Comparison of ENCODE assay signal across 8 cellular contexts in the genomic region with DNA sequence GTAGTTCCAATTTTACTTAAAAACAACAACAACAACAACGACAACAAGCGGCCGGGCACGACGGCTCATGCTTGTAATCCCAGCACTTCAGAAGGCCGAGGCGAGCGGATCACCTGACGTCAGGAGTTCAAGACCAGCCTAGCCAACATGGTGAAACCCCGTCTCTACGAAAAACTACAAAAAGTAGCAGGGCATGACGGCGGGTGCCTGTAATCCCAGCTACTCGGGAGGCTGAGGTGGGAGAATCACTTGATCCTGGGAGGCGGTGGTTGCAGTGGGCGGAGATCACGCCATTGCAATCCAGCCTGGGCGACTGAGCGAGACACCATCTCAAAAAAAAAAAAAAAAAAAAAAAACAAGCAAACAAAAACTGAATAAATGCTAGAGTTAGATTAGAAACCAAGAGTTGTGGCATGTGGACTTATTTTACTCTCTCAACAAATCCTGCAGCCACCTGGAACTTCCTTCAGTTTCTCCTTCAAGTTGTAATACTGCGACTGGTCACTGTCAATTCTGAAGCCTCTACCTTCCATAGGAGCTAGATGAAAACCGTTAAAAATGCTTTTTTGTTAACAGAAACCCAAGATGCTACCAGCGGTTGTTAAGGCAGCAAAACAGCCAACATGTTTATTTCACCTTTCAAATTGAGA. TPM values are rescaled to one million over a fixed set of nuclear protein-coding genes. Genes with fewer than 3 reads are reported as not detected.
DNase-seq lines count a peak whose midpoint lies in the region; ATAC-seq and TF ChIP-seq lines count a peak whose summit lies in the region.

No MANE protein-coding gene starts in this region.

- H3F3A ChIP-seq in DOHH2 (ENCODE audit: control insufficient read depth, insufficient read depth): peaks cover 2% of the 10 kb centered on the region; the same call in 1 of the 2 replicates

- no peaks in the 10 kb centered on the region for H3K27me3 Mint-ChIP-seq in dendritic cell treated with granulocyte-macrophage colony-stimulating factor and Interleukin-4, amounts not matched to agents 40 ng/mL and 50 ng/mL, for 4 days

- peak overlapping the region; percentile 93 for H3K4me3 Mint-ChIP-seq in dendritic cell treated with granulocyte-macrophage colony-stimulating factor and Interleukin-4, amounts not matched to agents 40 ng/mL and 50 ng/mL, for 4 days

- H3K79me2 ChIP-seq in DOHH2 (ENCODE audit: control insufficient read depth, low read length): peaks cover 68% of the 10 kb centered on the region

- peaks cover 42% of the 10 kb centered on the region for H3K36me3 Mint-ChIP-seq in dendritic cell treated with granulocyte-macrophage colony-stimulating factor and Interleukin-4, amounts not matched to agents 40 ng/mL and 50 ng/mL, for 4 days (ENCODE audit: low read depth)

- peak overlapping the region; percentile 95 for H3K27ac Mint-ChIP-seq in dendritic cell treated with granulocyte-macrophage colony-stimulating factor and Interleukin-4, amounts not matched to agents 40 ng/mL and 50 ng/mL, for 4 days

- H3K4me3 ChIP-seq in DOHH2 (ENCODE audit: low read length) (peak overlapping the region; percentile 83), MG63 (peak overlapping the region; percentile 90), muscle layer of colon (ENCODE audit: low read depth in 1 of 2, low read length in 2 of 2) (peak overlapping the region; percentile 93 to 95)

- H3K9me3 ChIP-seq in DOHH2 (ENCODE audit: control insufficient read depth, insufficient read depth, low read length) (no peaks in the 10 kb centered on the region), MG63 (no peaks in the 10 kb centered on the region), muscle layer of colon (ENCODE audit: low read length) (no peaks in the 10 kb centered on the region)

- H3K36me3 ChIP-seq in DOHH2 (ENCODE audit: control insufficient read depth, low read length) (peaks cover 57% of the 10 kb centered on the region), MG63 (peaks cover 48% of the 10 kb centered on the region), muscle layer of colon (ENCODE audit: insufficient read depth, low read length) (peaks cover under 1% of the 10 kb centered on the region)

- H4K20me1 ChIP-seq in DOHH2 (ENCODE audit: control insufficient read depth, insufficient read depth, low read depth, low read length): no peaks in the 10 kb centered on the region

- H3K9me3 Mint-ChIP-seq in dendritic cell treated with granulocyte-macrophage colony-stimulating factor and Interleukin-4, amounts not matched to agents 40 ng/mL and 50 ng/mL, for 4 days: no peaks in the 10 kb centered on the region

- intact Hi-C loops in dendritic cell treated with granulocyte-macrophage colony-stimulating factor and Interleukin-4, amounts not matched to agents 40 ng/mL and 50 ng/mL, for 4 days (cut with micrococcal nuclease): no loop called here

- no peaks in the 10 kb centered on the region for H3K4me1 Mint-ChIP-seq in dendritic cell treated with granulocyte-macrophage colony-stimulating factor and Interleukin-4, amounts not matched to agents 40 ng/mL and 50 ng/mL, for 4 days (ENCODE audit: low read depth)

- H3K4me1 ChIP-seq in DOHH2 (ENCODE audit: control insufficient read depth, low read length) (peaks cover 29% of the 10 kb centered on the region), muscle layer of colon (ENCODE audit: insufficient read depth, low read length) (peaks cover 27% of the 10 kb centered on the region)

- H3K9me2 ChIP-seq in DOHH2 (replicated peaks; ENCODE audit: control insufficient read depth, low read length): no peaks in the 10 kb centered on the region

- peak; percentile 17 for DNase-seq in MG63
- no peak for DNase-seq in NCI-H1048 (lab: John Stamatoyannopoulos, UW)

- TF ChIP-seq CTCF in DOHH2 (IDR thresholded peaks at IDR 0.05; ENCODE audit: low read depth, low read length, poor library complexity, severe bottlenecking): no peak

- peak overlapping the region; percentile 58 for H3K27ac ChIP-seq in DOHH2 (ENCODE audit: low read depth, low read length)
- H3K27ac ChIP-seq in muscle layer of colon (ENCODE audit: low read depth, low read length): peak overlapping the region; percentile 87

- no peak for ATAC-seq in HG03571 (IDR thresholded peaks at IDR 0.05; ENCODE audit: unreplicated experiment)
- ATAC-seq in HG02970 (IDR thresholded peaks at IDR 0.05; ENCODE audit: low FRiP score, unreplicated experiment): no peak
- ATAC-seq in GM19395 (IDR thresholded peaks at IDR 0.05; ENCODE audit: unreplicated experiment): no peak

- H3K9ac ChIP-seq in muscle layer of colon (ENCODE audit: low read length): peak overlapping the region; percentile 100

- H3K27me3 ChIP-seq in DOHH2 (ENCODE audit: control insufficient read depth, low read length) (no peaks in the 10 kb centered on the region), MG63 (no peaks in the 10 kb centered on the region), muscle layer of colon (ENCODE audit: control insufficient read depth in 1 of 2, insufficient read depth in 2 of 2, low read length in 2 of 2) (no peaks in the 10 kb centered on the region)

- H3K4me2 ChIP-seq in DOHH2 (ENCODE audit: low read length): peak overlapping the region; percentile 77

RNA-seq across cellular contexts. Expression of gene ATP5F1A, which starts 1.3 kb away (rescaled TPM):
- 432 and 465 TPM in 2 replicates for total RNA-seq in MG63 (2014; rRNA removed; shearing (Covaris generic); ENCODE audit: low replicate concordance)

RNA-seq across cellular contexts. Expression of gene HAUS1, which starts 7.4 kb away (rescaled TPM):
- 48.6 and 49.6 TPM in 2 replicates for total RNA-seq in MG63 (2014; rRNA removed; shearing (Covaris generic); ENCODE audit: low replicate concordance)

RNA-seq across cellular contexts. Expression of gene PSTPIP2, which starts 24.7 kb away (rescaled TPM):
- total RNA-seq in MG63 (2014; rRNA removed; shearing (Covaris generic); ENCODE audit: low replicate concordance): 5.6 and 9.7 TPM in 2 replicates
